Comparison of ENCODE assay signal across 9 cellular contexts in the genomic region with DNA sequence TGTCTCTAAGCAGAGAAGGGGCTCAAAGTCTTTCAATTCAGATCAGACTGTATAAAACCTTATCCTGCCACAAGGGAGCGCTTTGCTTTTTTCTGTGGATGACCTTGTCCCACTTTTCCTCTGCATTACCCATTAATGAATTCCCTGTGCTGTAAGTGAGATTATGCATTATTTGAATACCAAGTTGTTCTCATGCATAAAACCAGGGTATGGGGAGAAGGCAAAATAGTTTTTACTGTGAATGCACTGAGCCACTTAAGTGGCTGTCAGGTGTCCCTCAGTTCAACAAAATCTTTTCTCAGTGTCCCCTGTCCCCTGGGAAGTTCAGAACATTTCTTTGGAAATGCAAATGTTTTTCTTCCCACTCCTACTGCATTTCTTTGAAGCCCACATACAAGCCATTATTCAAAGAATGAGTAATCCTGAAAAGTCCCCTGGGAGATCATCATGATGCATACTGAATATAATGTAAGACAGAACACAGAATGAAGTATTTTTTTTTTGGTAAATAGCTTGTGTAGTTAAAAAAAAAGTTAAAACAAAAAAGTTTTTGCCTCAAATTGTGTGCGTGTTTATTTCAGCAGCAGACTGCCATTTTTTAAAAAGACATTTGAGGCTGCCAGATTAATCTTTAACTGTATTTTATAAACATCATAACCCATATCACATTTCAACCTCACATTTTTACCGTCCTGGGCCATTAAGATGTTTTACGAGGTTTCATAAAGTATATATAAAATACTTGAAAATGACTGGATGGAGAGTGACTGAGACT.
DNase-seq lines count a peak whose midpoint lies in the region; ATAC-seq lines count a peak whose summit lies in the region.
"Had no signal": no experiment of that assay in that cellular context is flagged by ENCODE, and none has a peak within 500 bp of the region (broad histone marks: within the 10 kb centered on the region; RNA-seq: fewer than 3 reads in every experiment).

No MANE protein-coding gene starts in this region.

- DNase-seq in COLO829 (ENCODE audit: low spot score) = peak; percentile 49
- peak; percentile 8 for DNase-seq in HK-2 (ENCODE audit: unreplicated experiment)
- DNase-seq in amniotic epithelial cell (ENCODE audit: low read depth) = peak; percentile 18
- peak; percentile 82 for DNase-seq in left kidney (ENCODE audit: low read depth, low spot score)
- DNase-seq in naive thymus-derived CD8-positive, alpha-beta T cell = no peak
- DNase-seq in T-helper 17 cell = no peak
- DNase-seq in NCI-H128 (lab: John Stamatoyannopoulos, UW; ENCODE audit: unreplicated experiment) = no peak
- DNase-seq: NCI-H510A had no signal

- peaks cover 0 to 32% (median 6%) of the 10 kb centered on the region in 9 donors for H3K9me3 Mint-ChIP-seq in naive thymus-derived CD8-positive, alpha-beta T cell

- no peak for ATAC-seq in naive thymus-derived CD8-positive, alpha-beta T cell
- ATAC-seq in T-helper 17 cell (no peak), GM19467 (IDR thresholded peaks at IDR 0.05; ENCODE audit: unreplicated experiment) (no peak)

- no peak overlapping the region for H3K27ac Mint-ChIP-seq in naive thymus-derived CD8-positive, alpha-beta T cell
- no peak overlapping the region for H3K27ac Mint-ChIP-seq in T-helper 17 cell

- POLR2A ChIA-PET in naive thymus-derived CD8-positive, alpha-beta T cell (lab: Charles Lee) = no interaction called here

- no peaks in the 10 kb centered on the region for H3K36me3 Mint-ChIP-seq in naive thymus-derived CD8-positive, alpha-beta T cell
- no peaks in the 10 kb centered on the region for H3K36me3 Mint-ChIP-seq in T-helper 17 cell (ENCODE audit: low read depth)

- peak overlapping the region in 1 of 10 donors; percentile 9 for H3K4me3 Mint-ChIP-seq in naive thymus-derived CD8-positive, alpha-beta T cell
- H3K4me3 Mint-ChIP-seq in T-helper 17 cell = no peak overlapping the region

- H3K27me3 Mint-ChIP-seq in naive thymus-derived CD8-positive, alpha-beta T cell = no peaks in the 10 kb centered on the region
- no peaks in the 10 kb centered on the region for H3K27me3 Mint-ChIP-seq in T-helper 17 cell

- H3K4me1 Mint-ChIP-seq in naive thymus-derived CD8-positive, alpha-beta T cell = no peaks in the 10 kb centered on the region
- H3K4me1 Mint-ChIP-seq in T-helper 17 cell = no peaks in the 10 kb centered on the region

- H3K9me3 ChIP-seq in T-helper 17 cell (ENCODE audit: control insufficient read depth, low read length, poor library complexity, severe bottlenecking) = no peaks in the 10 kb centered on the region

Comparison
In these comparisons a context has a peak if more than half of its experiments do, and no peak if none do; other contexts are left out.
1. DNase-seq: peak in COLO829 (single experiment), HK-2 (single experiment), amniotic epithelial cell (single experiment) and left kidney (single experiment); none in naive thymus-derived CD8-positive, alpha-beta T cell (0 of 10), T-helper 17 cell (0 of 3) and NCI-H128 (single experiment).